ENCODE assay signal across 8 cellular contexts in genomic region chr20:4091332-4092135, GRCh38. TPM values are rescaled to one million over a fixed set of nuclear protein-coding genes. Genes with fewer than 3 reads are reported as not detected.
DNase-seq lines count a peak whose midpoint lies in the region; ATAC-seq and TF ChIP-seq lines count a peak whose summit lies in the region.

No MANE protein-coding gene starts in this region.

- H3K4me2 ChIP-seq in neuronal stem cell (ENCODE audit: insufficient read depth, low read length, poor library complexity, severe bottlenecking) = no peak overlapping the region

- peaks cover 14% of the 10 kb centered on the region for H3K27me3 Mint-ChIP-seq in activated CD8-positive, alpha-beta T cell treated with anti-CD3 and anti-CD28 coated beads, Interleukin-2, amount 10 ng/mL, durations not matched to agents 7 days and 5 days (ENCODE audit: low read depth)

- H3K9me3 ChIP-seq in esophagus muscularis mucosa = no peaks in the 10 kb centered on the region
- peaks cover 0 to 5% of the 10 kb centered on the region in 2 donors for H3K9me3 ChIP-seq in neuronal stem cell (replicated peaks in 1 of 2; ENCODE audit: control insufficient read depth in 2 of 2, insufficient read depth in 1 of 2, low read depth in 1 of 2, low read length in 2 of 2)

- peak overlapping the region; percentile 77 for H3K18ac ChIP-seq in neuronal stem cell (ENCODE audit: low read length)

- no peak for TF ChIP-seq POLR2A in esophagus muscularis mucosa (IDR thresholded peaks at IDR 0.05; ENCODE audit: low read depth)

- no peak overlapping the region for H4K8ac ChIP-seq in neuronal stem cell (ENCODE audit: low read depth, low read length)

- no peak overlapping the region for H2BK12ac ChIP-seq in neuronal stem cell (ENCODE audit: low read length)

- no peak overlapping the region for H2BK5ac ChIP-seq in neuronal stem cell (ENCODE audit: low read length)

- CTCF ChIA-PET in activated CD8-positive, alpha-beta T cell treated with anti-CD3 and anti-CD28 coated beads, Interleukin-2, amount 10 ng/mL, durations not matched to agents 7 days and 5 days (lab: Charles Lee) = interaction anchor here (0.9 to 2.1 kb wide), 14 partner anchors 8 to 271 kb away, joined by 3 to 7 read pairs (median 4); partner anchors contain the start of gene AP5S1

- intact Hi-C loops in esophagus muscularis mucosa (cut with DNase I) = no loop called here

- H3K4me1 Mint-ChIP-seq in activated CD8-positive, alpha-beta T cell treated with anti-CD3 and anti-CD28 coated beads, Interleukin-2, amount 10 ng/mL, durations not matched to agents 7 days and 5 days (ENCODE audit: low read depth) = peaks cover 2% of the 10 kb centered on the region

- H2AFZ ChIP-seq in neuronal stem cell (ENCODE audit: low read length) = peak overlapping the region; percentile 28

- H3K79me1 ChIP-seq in neuronal stem cell (ENCODE audit: low read depth, low read length) = no peaks in the 10 kb centered on the region

- no peak overlapping the region for H3K14ac ChIP-seq in neuronal stem cell (ENCODE audit: low read length)

- TF ChIP-seq CTCF in esophagus muscularis mucosa (IDR thresholded peaks at IDR 0.05) = peak; percentile 47 to 79 (median 57)

- peak; percentile 23 for ATAC-seq in activated CD8-positive, alpha-beta T cell treated with anti-CD3 and anti-CD28 coated beads, Interleukin-2, amount 10 ng/mL, durations not matched to agents 7 days and 5 days
- ATAC-seq in GM19328 (IDR thresholded peaks at IDR 0.05; ENCODE audit: unreplicated experiment) = no peak

- no peak overlapping the region for H3K9ac ChIP-seq in neuronal stem cell (ENCODE audit: low read depth, low read length, poor library complexity)

- H2BK120ac ChIP-seq in neuronal stem cell (ENCODE audit: low read depth, low read length) = no peak overlapping the region

- DNase-seq in NCI-H146 (lab: John Stamatoyannopoulos, UW) (peak; percentile 28), NCI-H146 treated with DMSO at 0.1 percent for 48 hours (lab: John Stamatoyannopoulos, UW; ENCODE audit: unreplicated experiment) (no peak), NCI-H1694 (lab: John Stamatoyannopoulos, UW) (peak; percentile 26), esophagus muscularis mucosa (ENCODE audit: extremely low spot score) (no peak), neuronal stem cell (ENCODE audit: low spot score) (peak; percentile 56), NCI-H1436 (lab: John Stamatoyannopoulos, UW) (no peak)
- peak; percentile 46 for DNase-seq in activated CD8-positive, alpha-beta T cell treated with anti-CD3 and anti-CD28 coated beads, Interleukin-2, amount 10 ng/mL, durations not matched to agents 7 days and 5 days

- no peak overlapping the region for H2BK15ac ChIP-seq in neuronal stem cell (ENCODE audit: low read length)

- peaks cover 8% of the 10 kb centered on the region for H3K9me3 Mint-ChIP-seq in activated CD8-positive, alpha-beta T cell treated with anti-CD3 and anti-CD28 coated beads, Interleukin-2, amount 10 ng/mL, durations not matched to agents 7 days and 5 days (ENCODE audit: insufficient read depth)

- no peaks in the 10 kb centered on the region for H3K36me3 Mint-ChIP-seq in activated CD8-positive, alpha-beta T cell treated with anti-CD3 and anti-CD28 coated beads, Interleukin-2, amount 10 ng/mL, durations not matched to agents 7 days and 5 days (ENCODE audit: low read depth)

- H3K4me3 ChIP-seq in esophagus muscularis mucosa (no peak overlapping the region), neuronal stem cell (ENCODE audit: low read length in 2 of 2) (no peak overlapping the region)

- H3K27ac ChIP-seq in esophagus muscularis mucosa (replicated peaks in 1 of 4) (no peak overlapping the region), neuronal stem cell (replicated peaks; ENCODE audit: low read length) (no peak overlapping the region)

- H3K36me3 ChIP-seq in esophagus muscularis mucosa (no peaks in the 10 kb centered on the region), neuronal stem cell (replicated peaks in 1 of 2; ENCODE audit: control insufficient read depth in 2 of 2, insufficient read depth in 2 of 2, low read length in 2 of 2) (no peaks in the 10 kb centered on the region)

- H3K23ac ChIP-seq in neuronal stem cell (ENCODE audit: low read depth, low read length, poor library complexity) = no peak overlapping the region

- no peak for TF ChIP-seq EP300 in esophagus muscularis mucosa (IDR thresholded peaks at IDR 0.05)

- H3K4ac ChIP-seq in neuronal stem cell (ENCODE audit: low read length) = no peak overlapping the region

- no peak overlapping the region for H3K4me3 Mint-ChIP-seq in activated CD8-positive, alpha-beta T cell treated with anti-CD3 and anti-CD28 coated beads, Interleukin-2, amount 10 ng/mL, durations not matched to agents 7 days and 5 days

- H4K91ac ChIP-seq in neuronal stem cell (ENCODE audit: low read depth, low read length, poor library complexity) = no peak overlapping the region

- peaks cover 0 to 4% (median 1%) of the 10 kb centered on the region in 4 donors for H3K4me1 ChIP-seq in esophagus muscularis mucosa
- H3K4me1 ChIP-seq in neuronal stem cell (ENCODE audit: control insufficient read depth in 2 of 2, insufficient read depth in 1 of 2, low read depth in 1 of 2, low read length in 2 of 2) = peaks cover 0 to 2% of the 10 kb centered on the region in 2 donors

- 47% methylated on average over 20 of the region's 21 CpGs for WGBS in esophagus muscularis mucosa
- WGBS in neuronal stem cell (ENCODE audit: extremely low coverage in 2 of 2, insufficient read length in 2 of 2, insufficient replicate concordance in 1 of 2), 2 donors = no CpG with 5 or more reads among the region's 21 CpGs

- POLR2A ChIA-PET in activated CD8-positive, alpha-beta T cell treated with anti-CD3 and anti-CD28 coated beads, Interleukin-2, amount 10 ng/mL, durations not matched to agents 7 days and 5 days (lab: Charles Lee) = interaction anchor here (0.5 kb wide), 1 partner anchor 109 kb away, joined by 3 read pairs; no protein-coding TSS in a partner anchor

- no peak overlapping the region for H2AK5ac ChIP-seq in neuronal stem cell (ENCODE audit: low read depth, low read length)

- H3K27ac Mint-ChIP-seq in activated CD8-positive, alpha-beta T cell treated with anti-CD3 and anti-CD28 coated beads, Interleukin-2, amount 10 ng/mL, durations not matched to agents 7 days and 5 days = no peak overlapping the region

- H3K27me3 ChIP-seq in esophagus muscularis mucosa (no peaks in the 10 kb centered on the region), neuronal stem cell (ENCODE audit: control insufficient read depth in 3 of 3, insufficient read depth in 3 of 3, low read depth in 1 of 3, low read length in 3 of 3) (no peaks in the 10 kb centered on the region)

RNA-seq across cellular contexts. Expression of gene SMOX, which starts 57.1 kb away (rescaled TPM):
- 1 to 10 TPM; 1.3 to 1.7 TPM for total RNA-seq in activated CD8-positive, alpha-beta T cell treated with anti-CD3 and anti-CD28 coated beads, Interleukin-2, amount 10 ng/mL, durations not matched to agents 7 days and 5 days
- total RNA-seq in esophagus muscularis mucosa = 10 to 100 TPM in 1 of 4 donors, 1 to 10 TPM in 3; 3.3 to 10.5 (median 8.9) TPM
- polyA plus RNA-seq in neuronal stem cell (2013, experiment 1 of 2) = 18.2 TPM
- polyA plus RNA-seq in neuronal stem cell (2013, experiment 2 of 2) = 16.8 TPM

Comparison
In these comparisons a context has a peak if more than half of its experiments do, and no peak if none do; other contexts are left out.
1. DNase-seq: peak in NCI-H146 (single experiment), NCI-H1694 (single experiment), activated CD8-positive, alpha-beta T cell treated with anti-CD3 and anti-CD28 coated beads, Interleukin-2, amount 10 ng/mL, durations not matched to agents 7 days and 5 days (single experiment) and neuronal stem cell (single experiment); none in NCI-H146 treated with DMSO at 0.1 percent for 48 hours (single experiment), esophagus muscularis mucosa (single experiment) and NCI-H1436 (single experiment).